ENCODE assay signal across 8 cellular contexts in the genomic region with DNA sequence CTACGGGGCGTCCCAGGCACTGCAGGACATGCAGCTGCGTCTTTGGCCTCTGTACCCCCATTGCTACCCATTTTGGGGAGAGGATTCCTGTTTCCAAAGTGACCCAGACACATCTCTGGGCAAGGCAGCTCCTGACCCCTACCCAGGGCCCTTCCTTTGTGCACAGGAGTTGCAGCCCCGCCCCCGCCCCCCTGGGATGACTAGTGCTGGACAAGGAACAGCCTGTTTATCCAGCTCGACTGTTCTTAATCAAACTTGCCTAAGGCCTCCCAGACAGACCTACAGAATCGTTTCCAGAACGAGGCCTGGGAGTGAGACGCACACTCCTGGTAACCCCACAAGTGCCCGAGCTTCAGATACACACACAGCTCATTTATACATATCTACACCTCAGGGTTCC. TPM values are rescaled to one million over a fixed set of nuclear protein-coding genes. Genes with fewer than 3 reads are reported as not detected.
A peak's percentile ranks its signal among the peaks of the same experiment; 100 is the strongest.
DNase-seq lines count a peak whose midpoint lies in the region; FAIRE-seq and TF ChIP-seq lines count a peak whose summit lies in the region.

No MANE protein-coding gene starts in this region.

- no peak overlapping the region for H2BK12ac ChIP-seq in H1 (ENCODE audit: low read depth, low read length)

- H2BK5ac ChIP-seq in H1 (ENCODE audit: low read depth, low read length), result no peak overlapping the region

- H3K27me3 ChIP-seq in MM.1S (replicated peaks; ENCODE audit: insufficient read depth, low read length) (peaks cover 6% of the 10 kb centered on the region; the same call in 1 of the 2 replicates), H1 (replicated peaks in 1 of 4; ENCODE audit: control insufficient read depth in 3 of 4, extremely low read depth in 1 of 4, insufficient read depth in 3 of 4, low read length in 3 of 4) (peaks cover 0 to 9% (median 5%) of the 10 kb centered on the region in 4 experiments; a peak in 5 of 7 replicates), adrenal gland (no peaks in the 10 kb centered on the region)

- H4K20me1 ChIP-seq in MM.1S (ENCODE audit: insufficient read depth, low read length) (peaks cover 42% of the 10 kb centered on the region), H1 (replicated peaks in 1 of 2; ENCODE audit: control insufficient read depth in 1 of 2, insufficient read depth in 2 of 2, low read length in 2 of 2) (peaks cover 30 to 46% of the 10 kb centered on the region in 2 experiments)

- TF ChIP-seq CTCF in MM.1S (IDR thresholded peaks at IDR 0.05; ENCODE audit: low read length) (no peak), H1 (IDR thresholded peaks at IDR 0.05; ENCODE audit: control extremely low read depth in 1 of 3, insufficient read depth in 1 of 3, low read depth in 1 of 3, low read length in 3 of 3) (no peak), adrenal gland (IDR thresholded peaks at IDR 0.05) (no peak)

- no peak overlapping the region for H2AK5ac ChIP-seq in H1 (ENCODE audit: low read depth, low read length)

- TF ChIP-seq POLR2A in H1 (IDR thresholded peaks at IDR 0.05; ENCODE audit: control extremely low read depth in 1 of 2, low read depth in 2 of 2, low read length in 2 of 2) (no peak), adrenal gland (IDR thresholded peaks at IDR 0.05) (no peak)

- no peak overlapping the region for H2BK120ac ChIP-seq in H1 (replicated peaks; ENCODE audit: low read depth, low read length)

- H3K4me1 ChIP-seq in MM.1S (ENCODE audit: low read length) (peaks cover 17% of the 10 kb centered on the region), H1 (replicated peaks in 1 of 4; ENCODE audit: control insufficient read depth in 3 of 4, insufficient read depth in 4 of 4, low read length in 3 of 4) (peaks cover 3 to 16% (median 5%) of the 10 kb centered on the region in 4 experiments), adrenal gland (replicated peaks in 1 of 2) (peaks cover 21 to 29% of the 10 kb centered on the region in 2 donors)

- H3K18ac ChIP-seq in H1 (ENCODE audit: extremely low read depth, low read length), result no peak overlapping the region; the same call in 1 of the 2 replicates

- CTCF ChIA-PET in H1 (lab: Charles Lee; ENCODE audit: partially characterized antibody), result interaction anchor here (6.8 kb wide), 1 partner anchor 8 kb away, joined by 62 read pairs; no protein-coding TSS in a partner anchor

- H4K91ac ChIP-seq in H1 (replicated peaks; ENCODE audit: insufficient read length, low read length), result no peak overlapping the region

- no peak overlapping the region for H3K4ac ChIP-seq in H1 (replicated peaks; ENCODE audit: insufficient read length, low read depth, low read length)

- H3K4me2 ChIP-seq in MM.1S (ENCODE audit: low read depth, low read length) (peak overlapping the region; percentile 89; the same call in 1 of the 2 replicates), H1 (ENCODE audit: insufficient read depth in 1 of 2, low read depth in 2 of 2, low read length in 2 of 2) (peak overlapping the region; percentile 88 to 90)

- TF ChIP-seq RAD21 in H1 (IDR thresholded peaks at IDR 0.05 in 1 of 2, conservative IDR thresholded peaks at IDR 0.05 in 1 of 2; ENCODE audit: low read depth in 2 of 2, low read length in 2 of 2), result no peak

- peaks cover 12% of the 10 kb centered on the region for H3K79me1 ChIP-seq in H1 (ENCODE audit: low read depth, low read length)

- FAIRE-seq in H1 (lab: Jason Lieb, UNC), result no peak
- no peak for FAIRE-seq in frontal cortex (lab: Jason Lieb, UNC)

- no peak overlapping the region for H3K14ac ChIP-seq in H1 (ENCODE audit: insufficient read length)

- H3K27ac ChIP-seq in MM.1S (ENCODE audit: low read length) (no peak overlapping the region), H1 (ENCODE audit: low read depth, low read length) (0 out of 2 replicates have a peak overlapping the region, but pooled peaks have one; percentile 62), adrenal gland (no peak overlapping the region)

- H3F3A ChIP-seq in MM.1S (ENCODE audit: insufficient read depth, low read length), result peaks cover 38% of the 10 kb centered on the region

- intact Hi-C loops in adrenal gland (cut with DNase I), result no loop called here

- H3K23me2 ChIP-seq in H1 (ENCODE audit: low read depth, low read length), result peaks cover 13% of the 10 kb centered on the region; the same call in 1 of the 2 replicates

- H3K36me3 ChIP-seq in MM.1S (replicated peaks; ENCODE audit: insufficient read depth, low read length) (peaks cover 12% of the 10 kb centered on the region), H1 (ENCODE audit: control insufficient read depth in 2 of 4, insufficient read depth in 4 of 4, low read length in 3 of 4) (peaks cover 19 to 49% (median 35%) of the 10 kb centered on the region in 4 experiments), adrenal gland (replicated peaks in 1 of 2) (peaks cover 0 to 41% of the 10 kb centered on the region in 2 donors)

- H3K79me2 ChIP-seq in MM.1S (ENCODE audit: low read length) (peaks cover 28% of the 10 kb centered on the region), H1 (ENCODE audit: control insufficient read depth in 1 of 2, insufficient read depth in 2 of 2, low read length in 2 of 2) (peaks cover 8 to 36% of the 10 kb centered on the region in 2 experiments)

- H3K9me3 ChIP-seq in MM.1S (replicated peaks; ENCODE audit: insufficient read depth, low read length) (no peaks in the 10 kb centered on the region), H1 (ENCODE audit: insufficient read depth in 2 of 2, low read depth in 1 of 2, low read length in 1 of 2) (no peaks in the 10 kb centered on the region), adrenal gland (replicated peaks in 1 of 3) (no peaks in the 10 kb centered on the region)

- no peak overlapping the region for H3K4me3 ChIP-seq in MM.1S (ENCODE audit: low read length)
- peak overlapping the region in 2 of 4 experiments; percentile 3 to 95; a peak in 1 of 8 replicates for H3K4me3 ChIP-seq in H1 (ENCODE audit: extremely low read depth in 1 of 4, insufficient read depth in 2 of 4, low read depth in 3 of 4, low read length in 4 of 4)
- H3K4me3 ChIP-seq in adrenal gland, result no peak overlapping the region

- no peak overlapping the region for H2BK15ac ChIP-seq in H1 (ENCODE audit: low read length)

- H3K9me2 ChIP-seq in MM.1S (replicated peaks; ENCODE audit: insufficient read depth, low read length), result no peaks in the 10 kb centered on the region

- 89% methylated on average over 10 of the region's 10 CpGs; no CpG with 5 or more reads in 1 of the 2 experiments for WGBS in H1 (ENCODE audit: extremely low coverage in 1 of 2, insufficient coverage in 1 of 2, insufficient read length in 1 of 2, insufficient replicate concordance in 2 of 2, low coverage in 1 of 2, low lambda C conversion rate in 2 of 2, missing lambda C conversion rate in 1 of 2), 2 experiments
- WGBS in adrenal gland, 4 donors, result 58 to 98% (median 84%) methylated on average over 5 to 10 of the region's 10 CpGs

- H2AFZ ChIP-seq in MM.1S (ENCODE audit: low read length) (no peak overlapping the region), H1 (ENCODE audit: low read length) (no peak overlapping the region)

- no peak overlapping the region for H2BK20ac ChIP-seq in H1 (ENCODE audit: low read length)

- no peak overlapping the region for H4K8ac ChIP-seq in H1 (ENCODE audit: extremely low read depth, insufficient read depth, low read length)

- H3K9ac ChIP-seq in MM.1S (ENCODE audit: low read length), result no peak overlapping the region
- H3K9ac ChIP-seq in H1 (replicated peaks in 1 of 4; ENCODE audit: extremely low read depth in 1 of 4, low read depth in 3 of 4, low read length in 3 of 4), result no peak overlapping the region

- no peak overlapping the region for H3K56ac ChIP-seq in H1 (replicated peaks; ENCODE audit: insufficient read length, low read depth, low read length)

- DNase-seq in DMS53 (lab: John Stamatoyannopoulos, UW) (peak; percentile 80), MM.1S (no peak), H1 (ENCODE audit: low read depth in 1 of 2, low spot score in 2 of 2) (no peak), non-pigmented ciliary epithelial cell (ENCODE audit: low read depth) (peak; percentile 35), adrenal gland (no peak), anterior cingulate cortex (lab: John Stamatoyannopoulos, UW) (no peak), NCI-H2171 treated with DMSO at 0.1 percent for 48 hours (lab: John Stamatoyannopoulos, UW) (no peak), frontal cortex (ENCODE audit: low spot score in 2 of 2) (no peak)

- POLR2A ChIA-PET in H1 (lab: Charles Lee; ENCODE audit: partially characterized antibody), result interaction anchor here (0.6 to 14.1 kb wide), 9 partner anchors 9 to 358 kb away, joined by 3 to 223 read pairs (median 3); a partner anchor contains a TSS

- H4K5ac ChIP-seq in H1 (ENCODE audit: insufficient read length, low read depth, low read length), result no peak overlapping the region

- no peak overlapping the region for H3K23ac ChIP-seq in H1 (ENCODE audit: insufficient read length)

- TF ChIP-seq EP300 in H1 (IDR thresholded peaks at IDR 0.05; ENCODE audit: borderline replicate concordance in 1 of 2, low read depth in 2 of 2, low read length in 2 of 2), result no peak

RNA-seq across cellular contexts. Expression of a gene that starts 13.2 kb away (rescaled TPM):
- 32.3 and 35.3 TPM in 2 replicates for total RNA-seq in H1 (2021; fragmentation: NEBNext Ultra II Directional; extraction: Animal tissue kit (Norgen Biotek cat#: 25700))
- polyA plus RNA-seq in H1 (2011; rRNA removed) (64.8 and 78.8 TPM in 2 replicates), adrenal gland (10 to 100 TPM in 2 of 3 donors, 1 to 10 TPM in 1; 1.4 to 19.2 (median 16.3) TPM)
- polyA plus RNA-seq in H1 (2011; cell fraction: cytosol; rRNA removed), result 58.4 TPM
- polyA plus RNA-seq in H1 (2011; cell fraction: nucleus; rRNA removed), result 75.1 TPM
- 19.5 to 34.6 TPM (median 30.7 TPM) in 4 replicates for polyA plus RNA-seq in H1 (2012, experiment 1 of 2)
- 28.6 TPM for polyA plus RNA-seq in H1 (2012, experiment 2 of 2)
- polyA plus RNA-seq in H1 (2013, experiment 1 of 2), result 28.2 TPM
- polyA plus RNA-seq in H1 (2013, experiment 2 of 2), result 28.5 TPM
- 13.3 and 14.7 TPM in 2 replicates for polyA minus RNA-seq in H1 (2011; rRNA and poly(A)+ RNA removed)
- polyA minus RNA-seq in H1 (2011; cell fraction: cytosol; rRNA and poly(A)+ RNA removed), result 22.6 TPM
- polyA minus RNA-seq in H1 (2011; cell fraction: nucleus; rRNA and poly(A)+ RNA removed), result 19.6 TPM
- total RNA-seq in adrenal gland (10 to 100 TPM in 3 of 8 donors, 1 to 10 TPM in 5; 2.9 to 17.8 (median 5.4) TPM), frontal cortex (26.9 TPM)

RNA-seq across cellular contexts. Expression of a gene that starts 17.1 kb away (rescaled TPM):
- total RNA-seq in H1 (2021; fragmentation: NEBNext Ultra II Directional; extraction: Animal tissue kit (Norgen Biotek cat#: 25700)), result 2.8 and 4.8 TPM in 2 replicates
- polyA plus RNA-seq in H1 (2011; rRNA removed), result 2.6 and 3.5 TPM in 2 replicates
- 3.5 TPM for polyA plus RNA-seq in H1 (2011; cell fraction: cytosol; rRNA removed)
- 3.0 TPM for polyA plus RNA-seq in H1 (2011; cell fraction: nucleus; rRNA removed)
- 1.1 to 2.7 TPM (median 2.4 TPM) in 4 replicates for polyA plus RNA-seq in H1 (2012, experiment 1 of 2)
- 2.3 TPM for polyA plus RNA-seq in H1 (2012, experiment 2 of 2)
- 2.1 TPM for polyA plus RNA-seq in H1 (2013, experiment 1 of 2)
- polyA plus RNA-seq in H1 (2013, experiment 2 of 2), result 2.0 TPM
- polyA minus RNA-seq in H1 (2011; rRNA and poly(A)+ RNA removed), result 0.98 and 1.5 TPM in 2 replicates
- polyA minus RNA-seq in H1 (2011; cell fraction: cytosol; rRNA and poly(A)+ RNA removed), result 2.1 TPM
- polyA minus RNA-seq in H1 (2011; cell fraction: nucleus; rRNA and poly(A)+ RNA removed), result 0.60 TPM
- under 1 TPM in 2 of 8 donors, not detected in 6; 0.17 to 0.23 TPM for total RNA-seq in adrenal gland
- 1 to 10 TPM in 2 of 3 donors, under 1 TPM in 1; 0.11 to 9.5 (median 2.4) TPM for polyA plus RNA-seq in adrenal gland
- not detected for total RNA-seq in frontal cortex

RNA-seq across cellular contexts. Expression of a gene that starts 22.7 kb away (rescaled TPM):
- total RNA-seq in H1 (2021; fragmentation: NEBNext Ultra II Directional; extraction: Animal tissue kit (Norgen Biotek cat#: 25700)), result not detected in 2 replicates
- polyA plus RNA-seq in H1 (2011; rRNA removed) (not detected in 2 replicates), adrenal gland (10 to 100 TPM in 1 of 3 donors, 1 to 10 TPM in 1, not detected in 1; 2.8 to 20.8 TPM)
- not detected for polyA plus RNA-seq in H1 (2011; cell fraction: cytosol; rRNA removed)
- polyA plus RNA-seq in H1 (2011; cell fraction: nucleus; rRNA removed), result not detected
- not detected in 4 replicates for polyA plus RNA-seq in H1 (2012, experiment 1 of 2)
- not detected for polyA plus RNA-seq in H1 (2012, experiment 2 of 2)
- polyA plus RNA-seq in H1 (2013, experiment 1 of 2), result not detected
- polyA plus RNA-seq in H1 (2013, experiment 2 of 2), result not detected
- not detected in 2 replicates for polyA minus RNA-seq in H1 (2011; rRNA and poly(A)+ RNA removed)
- polyA minus RNA-seq in H1 (2011; cell fraction: cytosol; rRNA and poly(A)+ RNA removed), result not detected
- not detected for polyA minus RNA-seq in H1 (2011; cell fraction: nucleus; rRNA and poly(A)+ RNA removed)
- total RNA-seq in adrenal gland (10 to 100 TPM in 1 of 8 donors, 1 to 10 TPM in 1, under 1 TPM in 2, not detected in 4; 0.43 to 25.4 (median 1.1) TPM), frontal cortex (not detected)

RNA-seq across cellular contexts. Expression of a gene that starts 32.4 kb away (rescaled TPM):
- total RNA-seq in H1 (2021; fragmentation: NEBNext Ultra II Directional; extraction: Animal tissue kit (Norgen Biotek cat#: 25700)), result not detected in 2 replicates
- 0.14 TPM in 1 of 2 replicates, not detected in the other for polyA plus RNA-seq in H1 (2011; rRNA removed)
- 0.05 TPM for polyA plus RNA-seq in H1 (2011; cell fraction: cytosol; rRNA removed)
- polyA plus RNA-seq in H1 (2011; cell fraction: nucleus; rRNA removed), result 0.31 TPM
- polyA plus RNA-seq in H1 (2012, experiment 1 of 2), result 0.07 TPM in 1 of 4 replicates, not detected in the others
- polyA plus RNA-seq in H1 (2012, experiment 2 of 2), result not detected
- polyA plus RNA-seq in H1 (2013, experiment 1 of 2), result not detected
- 0.02 TPM for polyA plus RNA-seq in H1 (2013, experiment 2 of 2)
- polyA minus RNA-seq in H1 (2011; rRNA and poly(A)+ RNA removed), result not detected in 2 replicates
- polyA minus RNA-seq in H1 (2011; cell fraction: cytosol; rRNA and poly(A)+ RNA removed), result not detected
- polyA minus RNA-seq in H1 (2011; cell fraction: nucleus; rRNA and poly(A)+ RNA removed), result not detected
- not detected for total RNA-seq in adrenal gland
- not detected for polyA plus RNA-seq in adrenal gland
- not detected for total RNA-seq in frontal cortex

RNA-seq across cellular contexts. Expression of a gene that starts 38.4 kb away (rescaled TPM):
- 30.5 and 31.6 TPM in 2 replicates for total RNA-seq in H1 (2021; fragmentation: NEBNext Ultra II Directional; extraction: Animal tissue kit (Norgen Biotek cat#: 25700))
- polyA plus RNA-seq in H1 (2011; rRNA removed), result 37.6 and 52.1 TPM in 2 replicates
- polyA plus RNA-seq in H1 (2011; cell fraction: cytosol; rRNA removed), result 36.0 TPM
- 44.9 TPM for polyA plus RNA-seq in H1 (2011; cell fraction: nucleus; rRNA removed)
- polyA plus RNA-seq in H1 (2012, experiment 1 of 2), result 16.4 to 27.5 TPM (median 25.2 TPM) in 4 replicates
- polyA plus RNA-seq in H1 (2012, experiment 2 of 2), result 26.0 TPM
- 32.4 TPM for polyA plus RNA-seq in H1 (2013, experiment 1 of 2)
- polyA plus RNA-seq in H1 (2013, experiment 2 of 2), result 37.1 TPM
- 9.3 and 15.5 TPM in 2 replicates for polyA minus RNA-seq in H1 (2011; rRNA and poly(A)+ RNA removed)
- polyA minus RNA-seq in H1 (2011; cell fraction: cytosol; rRNA and poly(A)+ RNA removed), result 19.5 TPM
- polyA minus RNA-seq in H1 (2011; cell fraction: nucleus; rRNA and poly(A)+ RNA removed), result 12.9 TPM
- total RNA-seq in adrenal gland, result 10 to 100 TPM; 31.7 to 84.5 (median 48.0) TPM
- polyA plus RNA-seq in adrenal gland, result 100 to 1,000 TPM in 2 of 3 donors, 1 to 10 TPM in 1; 6.4 to 274 (median 139) TPM
- total RNA-seq in frontal cortex, result 1.2 TPM

Comparison
In these comparisons a context has a peak if more than half of its experiments do, and no peak if none do; other contexts are left out.
1. DNase-seq: peak in DMS53 (single experiment) and non-pigmented ciliary epithelial cell (single experiment); none in MM.1S (single experiment), H1 (0 of 2), adrenal gland (0 of 7), anterior cingulate cortex (0 of 58), NCI-H2171 treated with DMSO at 0.1 percent for 48 hours (single experiment) and frontal cortex (0 of 2).